Comparison of ENCODE assay signal across 1 cellular context in genomic region chr12:104215638-104216297, GRCh38.
TF ChIP-seq lines count a peak whose summit lies in the region.

Gene TXNRD1 (plus strand): TSS chr12:104215779. CDS start chr12:104215803, 24 bp downstream.

TF ChIP-seq in K562, 482 proteins besides CTCF, POLR2A, EP300 and RAD21 (continued from another document):
- no peak for TF ChIP-seq ZMIZ1 (IDR thresholded peaks at IDR 0.05; ENCODE audit: low read depth in 2 of 2, low read length in 2 of 2)
- no peak for TF ChIP-seq NR2C1 (IDR thresholded peaks at IDR 0.05)
- no peak for TF ChIP-seq NR2C1 (tag; IDR thresholded peaks at IDR 0.05)
- TF ChIP-seq MYNN (IDR thresholded peaks at IDR 0.05): no peak
- TF ChIP-seq MYNN (CRISPR knock-in tag; IDR thresholded peaks at IDR 0.05): no peak
- no peak for TF ChIP-seq XRCC3 (IDR thresholded peaks at IDR 0.05)
- peak; percentile 91 for TF ChIP-seq L3MBTL2 (IDR thresholded peaks at IDR 0.05)
- no peak for TF ChIP-seq TCF7L2 (IDR thresholded peaks at IDR 0.05; ENCODE audit: low read depth, low read length)
- 0 out of 2 replicates have a peak, but pooled peaks have one; percentile 26 for TF ChIP-seq FOSL1 (tag; conservative IDR thresholded peaks at IDR 0.05)
- TF ChIP-seq, protein P1, sequence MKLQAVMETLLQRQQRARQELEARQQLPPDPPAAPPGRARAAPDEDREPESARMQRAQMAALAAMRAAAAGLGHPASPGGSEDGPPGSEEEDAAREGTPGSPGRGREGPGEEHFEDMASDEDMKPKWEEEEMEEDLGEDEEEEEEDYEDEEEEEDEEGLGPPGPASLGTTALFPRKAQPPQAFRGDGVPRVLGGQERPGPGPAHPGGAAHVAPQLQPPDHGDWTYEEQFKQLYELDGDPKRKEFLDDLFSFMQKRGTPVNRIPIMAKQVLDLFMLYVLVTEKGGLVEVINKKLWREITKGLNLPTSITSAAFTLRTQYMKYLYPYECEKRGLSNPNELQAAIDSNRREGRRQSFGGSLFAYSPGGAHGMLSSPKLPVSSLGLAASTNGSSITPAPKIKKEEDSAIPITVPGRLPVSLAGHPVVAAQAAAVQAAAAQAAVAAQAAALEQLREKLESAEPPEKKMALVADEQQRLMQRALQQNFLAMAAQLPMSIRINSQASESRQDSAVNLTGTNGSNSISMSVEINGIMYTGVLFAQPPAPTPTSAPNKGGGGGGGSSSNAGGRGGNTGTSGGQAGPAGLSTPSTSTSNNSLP (IDR thresholded peaks at IDR 0.05; ENCODE audit: borderline replicate concordance, low read depth, low read length): no peak
- TF ChIP-seq HDGF (IDR thresholded peaks at IDR 0.05): no peak
- TF ChIP-seq IRF2 (CRISPR knock-in tag; IDR thresholded peaks at IDR 0.05): no peak
- no peak for TF ChIP-seq MBD2 (IDR thresholded peaks at IDR 0.05; ENCODE audit: borderline replicate concordance, low read depth)
- no peak for TF ChIP-seq FOXA1 (IDR thresholded peaks at IDR 0.05; ENCODE audit: borderline replicate concordance)
- TF ChIP-seq, protein P2, sequence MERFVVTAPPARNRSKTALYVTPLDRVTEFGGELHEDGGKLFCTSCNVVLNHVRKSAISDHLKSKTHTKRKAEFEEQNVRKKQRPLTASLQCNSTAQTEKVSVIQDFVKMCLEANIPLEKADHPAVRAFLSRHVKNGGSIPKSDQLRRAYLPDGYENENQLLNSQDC (CRISPR knock-in tag; IDR thresholded peaks at IDR 0.05): no peak
- TF ChIP-seq U2AF1 (optimal IDR thresholded peaks at IDR 0.05; ENCODE audit: low read depth, low read length): no peak
